Comparison of ENCODE assay signal across 15 cellular contexts in the genomic region with DNA sequence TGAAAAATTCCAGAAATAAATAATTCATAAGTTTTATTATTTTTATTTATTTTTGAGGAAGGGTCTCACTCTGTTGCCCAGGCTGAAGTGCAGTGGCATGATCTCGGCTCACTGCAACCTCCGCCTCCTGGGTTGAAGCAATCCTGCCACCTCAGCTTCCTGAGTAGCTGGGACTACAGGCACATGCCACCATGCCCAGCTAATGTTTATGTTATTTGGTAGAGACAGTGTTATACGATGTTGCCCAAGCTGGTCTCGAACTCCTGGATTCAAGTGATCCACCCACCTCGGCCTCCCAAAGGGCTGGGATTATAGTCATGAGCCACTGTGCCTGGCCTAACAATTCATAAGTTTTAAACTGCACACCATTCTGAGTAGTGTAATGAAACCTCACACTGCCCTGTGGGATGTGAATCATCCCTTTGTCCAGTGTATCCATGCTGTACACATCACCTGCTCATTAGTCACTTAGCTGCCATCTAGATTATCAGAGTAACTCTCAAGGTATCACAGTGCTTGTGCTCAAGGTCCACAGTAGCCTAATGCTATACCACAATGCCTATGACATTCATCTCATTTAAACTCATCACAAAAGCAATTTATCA. TPM values are rescaled to one million over a fixed set of nuclear protein-coding genes. Genes with fewer than 3 reads are reported as not detected.
DNase-seq lines count a peak whose midpoint lies in the region; ATAC-seq lines count a peak whose summit lies in the region.
"Had no signal": no experiment of that assay in that cellular context is flagged by ENCODE, and none has a peak within 500 bp of the region (broad histone marks: within the 10 kb centered on the region; RNA-seq: fewer than 3 reads in every experiment).

No MANE protein-coding gene starts in this region.

- peaks cover 10% of the 10 kb centered on the region for H3K4me1 Mint-ChIP-seq in activated T-helper 17 cell treated with anti-CD3 and anti-CD28 coated beads, Interleukin-2, amount 50 U/mL, for 72 hours

- no peak overlapping the region for H3K4me3 Mint-ChIP-seq in activated T-helper 17 cell treated with anti-CD3 and anti-CD28 coated beads, Interleukin-2, amount 50 U/mL, for 72 hours
- H3K4me3 Mint-ChIP-seq: CD8-positive, alpha-beta T cell had no signal

- no peaks in the 10 kb centered on the region for H3K36me3 Mint-ChIP-seq in activated T-helper 17 cell treated with anti-CD3 and anti-CD28 coated beads, Interleukin-2, amount 50 U/mL, for 72 hours (ENCODE audit: low read depth)
- H3K36me3 Mint-ChIP-seq: CD8-positive, alpha-beta T cell had no signal

- peak; percentile 16 for DNase-seq in COR-L47 (lab: John Stamatoyannopoulos, UW)
- peak; percentile 59 for DNase-seq in HS-5 (ENCODE audit: low read depth)
- DNase-seq in kidney tubule cell (ENCODE audit: low spot score): peak; percentile 96
- no peak for DNase-seq in left colon
- no peak for DNase-seq in NCI-H1092 treated with DMSO at 0.1 percent for 48 hours (lab: John Stamatoyannopoulos, UW)
- DNase-seq in NOMO-1 treated with DMSO at 0.1 percent for 48 hours (lab: John Stamatoyannopoulos, UW; ENCODE audit: unreplicated experiment): no peak
- DNase-seq in NCI-H345 (lab: John Stamatoyannopoulos, UW): no peak
- DNase-seq: activated CD4-positive, CD25-positive, alpha-beta regulatory T cell; CD8-positive, alpha-beta T cell; colonic mucosa; midbrain; retina; transverse colon had no signal

- intact Hi-C loops in left colon (cut with DNase I, micrococcal nuclease): no loop called here

- H3K27ac Mint-ChIP-seq in activated T-helper 17 cell treated with anti-CD3 and anti-CD28 coated beads, Interleukin-2, amount 50 U/mL, for 72 hours: no peak overlapping the region
- H3K27ac Mint-ChIP-seq: activated T-helper 2 cell treated with anti-CD3 and anti-CD28 coated beads, Interferon-gamma antibody, Interleukin-2, Interleukin-4, amounts not matched to agents 10 μg/mL and 5 μg/mL and 100 μg/mL, durations not matched to agents 14 hours and 24 hours and 36 hours; CD8-positive, alpha-beta T cell had no signal

- no peaks in the 10 kb centered on the region for H3K9me3 Mint-ChIP-seq in activated T-helper 17 cell treated with anti-CD3 and anti-CD28 coated beads, Interleukin-2, amount 50 U/mL, for 72 hours
- H3K9me3 Mint-ChIP-seq: CD8-positive, alpha-beta T cell had no signal

- peak; percentile 68 for ATAC-seq in activated T-helper 17 cell treated with anti-CD3 and anti-CD28 coated beads, Interleukin-2, amount 50 U/mL, for 72 hours (replicated peaks)
- no peak for ATAC-seq in left colon
- ATAC-seq: CD8-positive, alpha-beta T cell had no signal

- H3K27me3 Mint-ChIP-seq in activated T-helper 17 cell treated with anti-CD3 and anti-CD28 coated beads, Interleukin-2, amount 50 U/mL, for 72 hours: no peaks in the 10 kb centered on the region

RNA-seq across cellular contexts. Expression of a gene that starts 17.9 kb away (rescaled TPM):
- 1 to 10 TPM; 5.6 to 6.1 TPM for total RNA-seq in activated T-helper 17 cell treated with anti-CD3 and anti-CD28 coated beads, Interleukin-2, amount 50 U/mL, for 72 hours
- 1 to 10 TPM; 1.1 to 2.5 TPM for total RNA-seq in left colon

Comparison
In these comparisons a context has a peak if more than half of its experiments do, and no peak if none do; other contexts are left out.
1. DNase-seq: peak in COR-L47 (single experiment), HS-5 (single experiment) and kidney tubule cell (single experiment); none in left colon (0 of 2), NCI-H1092 treated with DMSO at 0.1 percent for 48 hours (single experiment), NOMO-1 treated with DMSO at 0.1 percent for 48 hours (single experiment) and NCI-H345 (single experiment).